20 cellular contexts compared by ENCODE assay signal in genomic region chrX:38774249-38774648, GRCh38. TPM values are rescaled to one million over a fixed set of nuclear protein-coding genes. Genes with fewer than 3 reads are reported as not detected.
A peak's percentile ranks its signal among the peaks of the same experiment; 100 is the strongest.
DNase-seq lines count a peak whose midpoint lies in the region; ATAC-seq, FAIRE-seq and TF ChIP-seq lines count a peak whose summit lies in the region.
"Had no signal": no experiment of that assay in that cellular context is flagged by ENCODE, and none has a peak within 500 bp of the region (broad histone marks: within the 10 kb centered on the region; RNA-seq: fewer than 3 reads in every experiment).

No MANE protein-coding gene starts in this region.

- H3K9me3 Mint-ChIP-seq in activated T-helper 17 cell treated with anti-CD3 and anti-CD28 coated beads, Interleukin-2, amount 50 U/mL, for 72 hours = no peaks in the 10 kb centered on the region

- no peak overlapping the region for H3K27ac Mint-ChIP-seq in activated T-helper 17 cell treated with anti-CD3 and anti-CD28 coated beads, Interleukin-2, amount 50 U/mL, for 72 hours
- H3K27ac Mint-ChIP-seq: IgD-negative memory B cell had no signal

- CTCF ChIA-PET in A549 (lab: Yijun Ruan, JAX) = no interaction called here

- no peak for ATAC-seq in A549
- peak; percentile 40 for ATAC-seq in activated T-helper 17 cell treated with anti-CD3 and anti-CD28 coated beads, Interleukin-2, amount 50 U/mL, for 72 hours (replicated peaks)
- ATAC-seq in left lobe of liver = peak; percentile 29

- H3K36me3 ChIP-seq in BE2C = no peaks in the 10 kb centered on the region
- H3K36me3 ChIP-seq: HAP-1, MG63 had no signal

- no peak for TF ChIP-seq EP300 in A549 (IDR thresholded peaks at IDR 0.05)

- no peak overlapping the region for H3K4me2 ChIP-seq in A549

- POLR2A ChIA-PET in A549 (lab: Yijun Ruan, JAX) = no interaction called here

- H3K4me3 ChIP-seq in A549 (no peak overlapping the region), BE2C (ENCODE audit: low read depth, low read length) (no peak overlapping the region)
- H3K4me3 ChIP-seq: HAP-1, MG63 had no signal

- no peak overlapping the region for H3K27ac ChIP-seq in A549
- H3K27ac ChIP-seq: C4-2B had no signal

- no peaks in the 10 kb centered on the region for H3K27me3 ChIP-seq in BE2C
- H3K27me3 ChIP-seq: MG63 had no signal

- WGBS in A549 (ENCODE audit: missing lambda C conversion rate) = 55% methylated on average over 4 of the region's 4 CpGs

- H3K9me3 ChIP-seq in A549 (no peaks in the 10 kb centered on the region), BE2C (no peaks in the 10 kb centered on the region)
- H3K9me3 ChIP-seq: HAP-1, MG63 had no signal

- H3K4me1 Mint-ChIP-seq in activated T-helper 17 cell treated with anti-CD3 and anti-CD28 coated beads, Interleukin-2, amount 50 U/mL, for 72 hours = no peaks in the 10 kb centered on the region
- H3K4me1 Mint-ChIP-seq: IgD-negative memory B cell had no signal

- DNase-seq in A549 (ENCODE audit: low read depth in 1 of 2, low spot score in 1 of 2) (no peak), GM12891 (ENCODE audit: insufficient read length, low spot score) (no peak), left lobe of liver (ENCODE audit: low spot score) (no peak), SHP77 (lab: John Stamatoyannopoulos, UW) (no peak), NCI-H146 (lab: John Stamatoyannopoulos, UW) (no peak), BE2C (no peak)
- DNase-seq: ACHN; DMS79 treated with DMSO at 0.1 percent for 48 hours; Karpas-422; MG63; NCI-H1092 treated with DMSO at 0.1 percent for 48 hours; NCI-H2081; NK-92 treated with Interleukin-12 subunit alpha and Interleukin-12 subunit beta, amount 100 ng/mL, for 24 hours; OCI-M1; RPMI8226; SIG-M5 had no signal

- FAIRE-seq in A549 (lab: Jason Lieb, UNC) (peak; percentile 67), GM12891 (lab: Jason Lieb, UNC) (peak; percentile 31)

- TF ChIP-seq POLR2A in A549 (IDR thresholded peaks at IDR 0.05; ENCODE audit: low read length) = no peak
- no peak for TF ChIP-seq POLR2A in GM12891 (IDR thresholded peaks at IDR 0.05; ENCODE audit: low read depth, low read length)

- H3K4me1 ChIP-seq in A549 (no peaks in the 10 kb centered on the region), BE2C (peaks cover 6% of the 10 kb centered on the region; the same call in 1 of the 2 replicates)
- H3K4me1 ChIP-seq: HAP-1 had no signal

- H3K36me3 Mint-ChIP-seq in activated T-helper 17 cell treated with anti-CD3 and anti-CD28 coated beads, Interleukin-2, amount 50 U/mL, for 72 hours (ENCODE audit: low read depth) = no peaks in the 10 kb centered on the region
- H3K36me3 Mint-ChIP-seq: IgD-negative memory B cell had no signal

- no peak for TF ChIP-seq RAD21 in A549 (conservative IDR thresholded peaks at IDR 0.05 in 1 of 2, IDR thresholded peaks at IDR 0.05 in 1 of 2)

- TF ChIP-seq CTCF in A549 (IDR thresholded peaks at IDR 0.05) (no peak), BE2C (IDR thresholded peaks at IDR 0.05; ENCODE audit: low read depth, low read length) (no peak)

- no peaks in the 10 kb centered on the region for H3K27me3 Mint-ChIP-seq in activated T-helper 17 cell treated with anti-CD3 and anti-CD28 coated beads, Interleukin-2, amount 50 U/mL, for 72 hours
- H3K27me3 Mint-ChIP-seq: IgD-negative memory B cell had no signal

- H3K4me3 Mint-ChIP-seq in activated T-helper 17 cell treated with anti-CD3 and anti-CD28 coated beads, Interleukin-2, amount 50 U/mL, for 72 hours = no peak overlapping the region
- H3K4me3 Mint-ChIP-seq: IgD-negative memory B cell had no signal

TF ChIP-seq in A549, 52 proteins besides CTCF, POLR2A, EP300 and RAD21:
- no peak for TF ChIP-seq TP53 (CRISPR knock-in tag; IDR thresholded peaks at IDR 0.05)
- no peak for TF ChIP-seq BHLHE40 (IDR thresholded peaks at IDR 0.05; ENCODE audit: low read depth, low read length)
- TF ChIP-seq KDM1A (IDR thresholded peaks at IDR 0.05; ENCODE audit: low read depth) = no peak
- TF ChIP-seq CBX2 (IDR thresholded peaks at IDR 0.05; ENCODE audit: borderline replicate concordance, low read depth) = no peak
- no peak for TF ChIP-seq HEYL (CRISPR knock-in tag; IDR thresholded peaks at IDR 0.05)
- TF ChIP-seq NPAS2 (CRISPR knock-in tag; IDR thresholded peaks at IDR 0.05; ENCODE audit: borderline replicate concordance) = no peak
TF ChIP-seq in A549: peak in this region for 0.

TF ChIP-seq in GM12891, 5 proteins besides CTCF, POLR2A, EP300 and RAD21:
- TF ChIP-seq SPI1 (IDR thresholded peaks at IDR 0.05; ENCODE audit: low read depth, low read length) (no peak), PAX5 (IDR thresholded peaks at IDR 0.05; ENCODE audit: insufficient read depth, low read length, severe bottlenecking) (no peak), POLR2AphosphoS5 (IDR thresholded peaks at IDR 0.05; ENCODE audit: low read depth, low read length) (no peak), POU2F2 (IDR thresholded peaks at IDR 0.05; ENCODE audit: low read depth, low read length) (no peak), TAF1 (IDR thresholded peaks at IDR 0.05; ENCODE audit: low read depth, low read length) (no peak)

RNA-seq across cellular contexts. Expression of gene MID1IP1, which starts 27.0 kb away (rescaled TPM):
- polyA plus RNA-seq in A549 (2011; rRNA removed) = 41.7 and 56.5 TPM in 2 replicates
- 63.5 and 77.4 TPM in 2 replicates for polyA plus RNA-seq in A549 (2012; cell fraction: cytosol; rRNA removed)
- polyA plus RNA-seq in A549 (2012; cell fraction: nucleus; rRNA removed) = 81.8 and 93.1 TPM in 2 replicates
- 32.5 to 41.9 TPM (median 40.1 TPM) in 3 replicates for polyA plus RNA-seq in A549 (2017; fragmentation: RNase III; extraction: RNeasy Plus Mini Kit Qiagen cat#74134 plus additional on column Dnase treatment)
- 17.1 and 23.1 TPM in 2 replicates for polyA minus RNA-seq in A549 (2011; rRNA and poly(A)+ RNA removed)
- 31.1 TPM for polyA plus RNA-seq in GM12891 (2012; ENCODE audit: low read depth, missing spikeins)
- 10 to 100 TPM; 37.9 to 54.0 TPM for total RNA-seq in activated T-helper 17 cell treated with anti-CD3 and anti-CD28 coated beads, Interleukin-2, amount 50 U/mL, for 72 hours
- total RNA-seq in left lobe of liver = 23.4 TPM
- polyA plus RNA-seq in BE2C (2012; ENCODE audit: insufficient read depth, insufficient read length, low read depth) = 282 TPM

Comparison
In these comparisons a context has a peak if more than half of its experiments do, and no peak if none do; other contexts are left out.
1. ATAC-seq: peak in activated T-helper 17 cell treated with anti-CD3 and anti-CD28 coated beads, Interleukin-2, amount 50 U/mL, for 72 hours (single experiment) and left lobe of liver (single experiment); none in A549 (0 of 2).